ENCODE assay signal across 1 cellular context in genomic region chr6:121201108-121201507, GRCh38.
TF ChIP-seq lines count a peak whose summit lies in the region.

No MANE protein-coding gene starts in this region.

TF ChIP-seq in HepG2, 621 proteins besides CTCF, POLR2A, EP300 and RAD21:
- TF ChIP-seq ZNF275 (CRISPR knock-in tag; IDR thresholded peaks at IDR 0.05; ENCODE audit: borderline replicate concordance) (no peak), ZEB1 (IDR thresholded peaks at IDR 0.05; ENCODE audit: insufficient replicate concordance, low read depth) (no peak), ZNF547 (CRISPR knock-in tag; IDR thresholded peaks at IDR 0.05) (no peak), CEBPB (IDR thresholded peaks at IDR 0.05; ENCODE audit: borderline replicate concordance, low read depth, low read length) (peak; percentile 49; the same call in 1 of the 2 replicates), SMYD3 (CRISPR knock-in tag; IDR thresholded peaks at IDR 0.05) (no peak), SIN3B (IDR thresholded peaks at IDR 0.05; ENCODE audit: low read length) (no peak), ZSCAN25 (CRISPR knock-in tag; IDR thresholded peaks at IDR 0.05) (no peak), EHMT2 (IDR thresholded peaks at IDR 0.05; ENCODE audit: borderline replicate concordance, low read depth, low read length) (no peak), ZNF44 (CRISPR knock-in tag; IDR thresholded peaks at IDR 0.05) (no peak)
